ENCODE assay signal across 15 cellular contexts in genomic region chr1:172951728-172952365, GRCh38.
DNase-seq lines count a peak whose midpoint lies in the region; ATAC-seq and TF ChIP-seq lines count a peak whose summit lies in the region.
"Had no signal": no experiment of that assay in that cellular context is flagged by ENCODE, and none has a peak within 500 bp of the region (broad histone marks: within the 10 kb centered on the region; RNA-seq: fewer than 3 reads in every experiment).

No MANE protein-coding gene starts in this region.

- no peaks in the 10 kb centered on the region for H3K36me3 Mint-ChIP-seq in endodermal cell (ENCODE audit: low read depth)
- no peaks in the 10 kb centered on the region for H3K36me3 Mint-ChIP-seq in activated T-helper 2 cell treated with anti-CD3 and anti-CD28 coated beads, Interferon-gamma antibody, Interleukin-2, Interleukin-4, amounts not matched to agents 10 μg/mL and 5 μg/mL and 100 μg/mL, durations not matched to agents 14 hours and 24 hours and 36 hours (ENCODE audit: low read depth)
- H3K36me3 Mint-ChIP-seq: activated CD4-positive, alpha-beta memory T cell treated with anti-CD3 and anti-CD28 coated beads for 36 hours had no signal

- TF ChIP-seq POLR2A in right lobe of liver (IDR thresholded peaks at IDR 0.05), result no peak

- no peaks in the 10 kb centered on the region for H3K27me3 ChIP-seq in right lobe of liver
- H3K27me3 ChIP-seq in endodermal cell (ENCODE audit: control insufficient read depth, insufficient read depth, low read length, poor library complexity, severe bottlenecking), result no peaks in the 10 kb centered on the region
- H3K27me3 ChIP-seq: cardiac muscle cell, stomach had no signal

- intact Hi-C loops in right lobe of liver (cut with DNase I), result no loop called here
- intact Hi-C loops in activated T-helper 2 cell treated with anti-CD3 and anti-CD28 coated beads, Interferon-gamma antibody, Interleukin-2, Interleukin-4, amounts not matched to agents 10 μg/mL and 5 μg/mL and 100 μg/mL, durations not matched to agents 14 hours and 24 hours and 36 hours (cut with micrococcal nuclease), result no loop called here

- H3K27me3 Mint-ChIP-seq in endodermal cell (ENCODE audit: insufficient read depth), result no peaks in the 10 kb centered on the region
- peaks cover 31% of the 10 kb centered on the region for H3K27me3 Mint-ChIP-seq in activated T-helper 2 cell treated with anti-CD3 and anti-CD28 coated beads, Interferon-gamma antibody, Interleukin-2, Interleukin-4, amounts not matched to agents 10 μg/mL and 5 μg/mL and 100 μg/mL, durations not matched to agents 14 hours and 24 hours and 36 hours (ENCODE audit: low read depth)
- H3K27me3 Mint-ChIP-seq: activated CD4-positive, alpha-beta memory T cell treated with anti-CD3 and anti-CD28 coated beads for 36 hours had no signal

- peak; percentile 95 for DNase-seq in AG10803 (ENCODE audit: low read depth)
- peak; percentile 54 for DNase-seq in M059J (ENCODE audit: low read depth)
- DNase-seq in epithelial cell of prostate (ENCODE audit: low read depth, low spot score), result peak; percentile 72
- no peak for DNase-seq in right lobe of liver
- DNase-seq in endodermal cell, result no peak
- no peak for DNase-seq in activated T-helper 2 cell treated with anti-CD3 and anti-CD28 coated beads, Interferon-gamma antibody, Interleukin-2, Interleukin-4, amounts not matched to agents 10 μg/mL and 5 μg/mL and 100 μg/mL, durations not matched to agents 14 hours and 24 hours and 36 hours (ENCODE audit: low spot score)
- no peak for DNase-seq in DMS153 treated with DMSO at 0.1 percent for 48 hours (lab: John Stamatoyannopoulos, UW; ENCODE audit: unreplicated experiment)
- no peak for DNase-seq in LoVo (ENCODE audit: low spot score)
- DNase-seq: activated CD4-positive, alpha-beta memory T cell treated with anti-CD3 and anti-CD28 coated beads for 36 hours; activated effector memory CD4-positive, alpha-beta T cell treated with anti-CD3 and anti-CD28 coated beads, Interleukin-2, amount 50 U/mL, for 16 hours; H7; retina; stomach had no signal

- peaks cover 15% of the 10 kb centered on the region for H3K4me1 Mint-ChIP-seq in endodermal cell
- H3K4me1 Mint-ChIP-seq in activated T-helper 2 cell treated with anti-CD3 and anti-CD28 coated beads, Interferon-gamma antibody, Interleukin-2, Interleukin-4, amounts not matched to agents 10 μg/mL and 5 μg/mL and 100 μg/mL, durations not matched to agents 14 hours and 24 hours and 36 hours (ENCODE audit: low read depth), result peaks cover 4% of the 10 kb centered on the region

- 56% methylated on average over 3 of the region's 3 CpGs for WGBS in right lobe of liver (ENCODE audit: insufficient coverage, low coverage, low lambda C conversion rate, missing lambda C conversion rate)
- WGBS in endodermal cell (ENCODE audit: insufficient coverage in 1 of 2, insufficient read length in 1 of 2), 2 experiments, result 94 to 100% methylated on average over 1 to 3 of the region's 3 CpGs

- H3K4me3 ChIP-seq in AG10803 (ENCODE audit: low read length), result no peak overlapping the region
- H3K4me3 ChIP-seq in right lobe of liver, result no peak overlapping the region
- H3K4me3 ChIP-seq in endodermal cell (ENCODE audit: low read length), result no peak overlapping the region
- H3K4me3 ChIP-seq: cardiac muscle cell, stomach had no signal

- no peak overlapping the region for H3K4me3 Mint-ChIP-seq in endodermal cell
- H3K4me3 Mint-ChIP-seq in activated T-helper 2 cell treated with anti-CD3 and anti-CD28 coated beads, Interferon-gamma antibody, Interleukin-2, Interleukin-4, amounts not matched to agents 10 μg/mL and 5 μg/mL and 100 μg/mL, durations not matched to agents 14 hours and 24 hours and 36 hours (ENCODE audit: low read depth), result no peak overlapping the region
- H3K4me3 Mint-ChIP-seq: activated CD4-positive, alpha-beta memory T cell treated with anti-CD3 and anti-CD28 coated beads for 36 hours had no signal

- H3K36me3 ChIP-seq in right lobe of liver (no peaks in the 10 kb centered on the region), endodermal cell (ENCODE audit: control insufficient read depth, insufficient read depth, low read length) (no peaks in the 10 kb centered on the region)
- H3K36me3 ChIP-seq: cardiac muscle cell, stomach had no signal

- no peak overlapping the region for H3K27ac Mint-ChIP-seq in endodermal cell
- H3K27ac Mint-ChIP-seq in activated T-helper 2 cell treated with anti-CD3 and anti-CD28 coated beads, Interferon-gamma antibody, Interleukin-2, Interleukin-4, amounts not matched to agents 10 μg/mL and 5 μg/mL and 100 μg/mL, durations not matched to agents 14 hours and 24 hours and 36 hours, result no peak overlapping the region
- H3K27ac Mint-ChIP-seq: activated CD4-positive, alpha-beta memory T cell treated with anti-CD3 and anti-CD28 coated beads for 36 hours had no signal

- H3K9ac ChIP-seq in endodermal cell (ENCODE audit: extremely low read depth, low read length, poor library complexity, severe bottlenecking), result no peak overlapping the region

- peak in 3 of 4 donors; percentile 80 to 90 (median 88) for ATAC-seq in right lobe of liver
- ATAC-seq: Panc1 had no signal

- no peaks in the 10 kb centered on the region for H3K4me1 ChIP-seq in right lobe of liver
- peaks cover 5% of the 10 kb centered on the region for H3K4me1 ChIP-seq in endodermal cell (ENCODE audit: control insufficient read depth, insufficient read depth, low read length)

- no peaks in the 10 kb centered on the region for H3K9me3 ChIP-seq in right lobe of liver
- H3K9me3 ChIP-seq in endodermal cell (ENCODE audit: control insufficient read depth, low read length), result no peaks in the 10 kb centered on the region
- H3K9me3 ChIP-seq: stomach had no signal

- TF ChIP-seq CTCF in AG10803 (conservative IDR thresholded peaks at IDR 0.05; ENCODE audit: low read length), result no peak
- TF ChIP-seq CTCF in right lobe of liver (IDR thresholded peaks at IDR 0.05), result no peak
- no peak for TF ChIP-seq CTCF in endodermal cell (conservative IDR thresholded peaks at IDR 0.05)

- H3K27ac ChIP-seq in epithelial cell of prostate (peak overlapping the region; percentile 11), right lobe of liver (no peak overlapping the region), endodermal cell (ENCODE audit: low read depth, low read length) (no peak overlapping the region)
- H3K27ac ChIP-seq: cardiac muscle cell, stomach had no signal

- no peaks in the 10 kb centered on the region for H3K9me3 Mint-ChIP-seq in endodermal cell
- H3K9me3 Mint-ChIP-seq in activated T-helper 2 cell treated with anti-CD3 and anti-CD28 coated beads, Interferon-gamma antibody, Interleukin-2, Interleukin-4, amounts not matched to agents 10 μg/mL and 5 μg/mL and 100 μg/mL, durations not matched to agents 14 hours and 24 hours and 36 hours, result no peaks in the 10 kb centered on the region
- H3K9me3 Mint-ChIP-seq: activated CD4-positive, alpha-beta memory T cell treated with anti-CD3 and anti-CD28 coated beads for 36 hours had no signal

Comparison
In these comparisons a context has a peak if more than half of its experiments do, and no peak if none do; other contexts are left out.
1. DNase-seq: peak in AG10803 (single experiment), M059J (single experiment) and epithelial cell of prostate (single experiment); none in right lobe of liver (0 of 3), endodermal cell (single experiment), activated T-helper 2 cell treated with anti-CD3 and anti-CD28 coated beads, Interferon-gamma antibody, Interleukin-2, Interleukin-4, amounts not matched to agents 10 μg/mL and 5 μg/mL and 100 μg/mL, durations not matched to agents 14 hours and 24 hours and 36 hours (single experiment), DMS153 treated with DMSO at 0.1 percent for 48 hours (single experiment) and LoVo (single experiment).